In genomic region chr1:31575373-31576140, GRCh38 we compare ENCODE assay signal across 10 cellular contexts. TPM values are rescaled to one million over a fixed set of nuclear protein-coding genes. Genes with fewer than 3 reads are reported as not detected.
A peak's percentile ranks its signal among the peaks of the same experiment; 100 is the strongest.
DNase-seq lines count a peak whose midpoint lies in the region; ATAC-seq and TF ChIP-seq lines count a peak whose summit lies in the region.
"Had no signal": no experiment of that assay in that cellular context is flagged by ENCODE, and none has a peak within 500 bp of the region (broad histone marks: within the 10 kb centered on the region; RNA-seq: fewer than 3 reads in every experiment).

No MANE protein-coding gene starts in this region.

- DNase-seq in SW480 (ENCODE audit: low spot score) (peak; percentile 98), left lung (peak in 1 of 2 donors; percentile 68), NOMO-1 treated with DMSO at 0.1 percent for 48 hours (lab: John Stamatoyannopoulos, UW; ENCODE audit: unreplicated experiment) (no peak)
- DNase-seq in CD8-positive, alpha-beta memory T cell: no peak
- DNase-seq in stimulated activated effector memory CD8-positive, alpha-beta T cell treated with anti-CD3 and anti-CD28 coated beads, Interleukin-12 subunit alpha, Interleukin-12 subunit beta, amount 100 ng/mL, for 72 hours (ENCODE audit: low spot score in 2 of 2): no peak
- DNase-seq: stimulated activated naive CD4-positive, alpha-beta T cell treated with Interleukin-2 at 50 U/mL for 16 hours had no signal

- H3K36me3 Mint-ChIP-seq in CD8-positive, alpha-beta memory T cell: no peaks in the 10 kb centered on the region
- H3K36me3 Mint-ChIP-seq in stimulated activated effector memory CD8-positive, alpha-beta T cell treated with anti-CD3 and anti-CD28 coated beads, Interleukin-12 subunit alpha, Interleukin-12 subunit beta, amount 100 ng/mL, for 72 hours: no peaks in the 10 kb centered on the region

- H3K27me3 Mint-ChIP-seq in CD8-positive, alpha-beta memory T cell: peaks cover 6 to 33% of the 10 kb centered on the region in 2 donors

- ATAC-seq in left lung (peak; percentile 48), HG02852 (IDR thresholded peaks at IDR 0.05; ENCODE audit: unreplicated experiment) (no peak)
- ATAC-seq in stimulated activated effector memory CD8-positive, alpha-beta T cell treated with anti-CD3 and anti-CD28 coated beads, Interleukin-12 subunit alpha, Interleukin-12 subunit beta, amount 100 ng/mL, for 72 hours: no peak

- H3K4me3 ChIP-seq in HEK293 (ENCODE audit: low read depth, low read length): no peak overlapping the region
- H3K4me3 ChIP-seq in left lung: peak overlapping the region in 1 of 2 donors; percentile 54
- peak overlapping the region; percentile 75 to 93 for H3K4me3 ChIP-seq in stomach smooth muscle (ENCODE audit: low read length in 2 of 2)
- no peak overlapping the region for H3K4me3 ChIP-seq in CD8-positive, alpha-beta memory T cell (ENCODE audit: low read length)

- CTCF ChIA-PET in HEK293 (lab: Yijun Ruan, JAX): interaction anchor here (0.6 to 1.3 kb wide), 3 partner anchors 11 to 347 kb away, joined by 3 read pairs; no protein-coding TSS in a partner anchor
- CTCF ChIA-PET in CD8-positive, alpha-beta memory T cell (lab: Charles Lee): no interaction called here

- peak overlapping the region; percentile 99 for H3K9ac ChIP-seq in stomach smooth muscle (ENCODE audit: low read length in 2 of 2)

- peaks cover 0 to 1% (median 0%) of the 10 kb centered on the region in 3 donors for H3K4me1 Mint-ChIP-seq in CD8-positive, alpha-beta memory T cell
- H3K4me1 Mint-ChIP-seq in stimulated activated effector memory CD8-positive, alpha-beta T cell treated with anti-CD3 and anti-CD28 coated beads, Interleukin-12 subunit alpha, Interleukin-12 subunit beta, amount 100 ng/mL, for 72 hours: peaks cover 13% of the 10 kb centered on the region

- no peaks in the 10 kb centered on the region for H3K9me3 Mint-ChIP-seq in CD8-positive, alpha-beta memory T cell
- H3K9me3 Mint-ChIP-seq in stimulated activated effector memory CD8-positive, alpha-beta T cell treated with anti-CD3 and anti-CD28 coated beads, Interleukin-12 subunit alpha, Interleukin-12 subunit beta, amount 100 ng/mL, for 72 hours: no peaks in the 10 kb centered on the region

- H3K36me3 ChIP-seq in HEK293 (ENCODE audit: control insufficient read depth in 2 of 2, insufficient read depth in 1 of 2, low read length in 2 of 2) (no peaks in the 10 kb centered on the region), left lung (no peaks in the 10 kb centered on the region), stomach smooth muscle (ENCODE audit: control insufficient read depth in 2 of 2, insufficient read depth in 2 of 2, low read length in 2 of 2) (peaks cover 0 to 2% of the 10 kb centered on the region in 2 donors)
- H3K36me3 ChIP-seq in CD8-positive, alpha-beta memory T cell (ENCODE audit: insufficient read depth, low read length): no peaks in the 10 kb centered on the region

- H3K9me3 ChIP-seq in HEK293 (ENCODE audit: control insufficient read depth, insufficient read depth, low read depth, low read length): no peaks in the 10 kb centered on the region
- no peaks in the 10 kb centered on the region for H3K9me3 ChIP-seq in left lung
- H3K9me3 ChIP-seq in stomach smooth muscle (ENCODE audit: control insufficient read depth in 2 of 2, low read length in 2 of 2): no peaks in the 10 kb centered on the region
- no peaks in the 10 kb centered on the region for H3K9me3 ChIP-seq in CD8-positive, alpha-beta memory T cell (ENCODE audit: low read length)

- H3K27ac Mint-ChIP-seq in CD8-positive, alpha-beta memory T cell: no peak overlapping the region
- no peak overlapping the region for H3K27ac Mint-ChIP-seq in stimulated activated effector memory CD8-positive, alpha-beta T cell treated with anti-CD3 and anti-CD28 coated beads, Interleukin-12 subunit alpha, Interleukin-12 subunit beta, amount 100 ng/mL, for 72 hours

- no peaks in the 10 kb centered on the region for H3K4me1 ChIP-seq in HEK293 (ENCODE audit: control insufficient read depth, insufficient read depth, low read length)
- H3K4me1 ChIP-seq in left lung: peaks cover 19 to 46% of the 10 kb centered on the region in 2 donors
- H3K4me1 ChIP-seq in stomach smooth muscle (ENCODE audit: control insufficient read depth, insufficient read depth, low read length): peaks cover 56% of the 10 kb centered on the region
- no peaks in the 10 kb centered on the region for H3K4me1 ChIP-seq in CD8-positive, alpha-beta memory T cell (ENCODE audit: insufficient read depth, low read length)

- H3K27me3 ChIP-seq in left lung (peaks cover 0 to 17% of the 10 kb centered on the region in 2 donors), stomach smooth muscle (ENCODE audit: control insufficient read depth in 1 of 2, insufficient read depth in 2 of 2, low read length in 2 of 2) (no peaks in the 10 kb centered on the region)
- no peaks in the 10 kb centered on the region for H3K27me3 ChIP-seq in CD8-positive, alpha-beta memory T cell (ENCODE audit: insufficient read depth, low read length, poor library complexity, severe bottlenecking)

- no peak overlapping the region for H3K27ac ChIP-seq in HEK293 (ENCODE audit: extremely low read depth, low read depth, low read length)
- peak overlapping the region; percentile 66 to 67 for H3K27ac ChIP-seq in left lung
- peak overlapping the region; percentile 96 for H3K27ac ChIP-seq in stomach smooth muscle (ENCODE audit: low read length)
- H3K27ac ChIP-seq in CD8-positive, alpha-beta memory T cell (ENCODE audit: low read depth, low read length): no peak overlapping the region

- POLR2A ChIA-PET in HEK293 (lab: Yijun Ruan, JAX): interaction anchor here (1.0 kb wide), 1 partner anchor 16 kb away, joined by 3 read pairs; no protein-coding TSS in a partner anchor
- POLR2A ChIA-PET in CD8-positive, alpha-beta memory T cell (lab: Charles Lee): no interaction called here

- no peak overlapping the region for H3K4me3 Mint-ChIP-seq in CD8-positive, alpha-beta memory T cell
- H3K4me3 Mint-ChIP-seq in stimulated activated effector memory CD8-positive, alpha-beta T cell treated with anti-CD3 and anti-CD28 coated beads, Interleukin-12 subunit alpha, Interleukin-12 subunit beta, amount 100 ng/mL, for 72 hours: no peak overlapping the region

- TF ChIP-seq CTCF in HEK293 (tag by site-specific recombination; IDR thresholded peaks at IDR 0.05) (no peak), left lung (IDR thresholded peaks at IDR 0.05) (no peak)

- intact Hi-C loops in left lung (cut with DNase I): loop anchor here in 1 of 2 donors (10.0 kb wide), 1 partner anchor 209 kb away; no protein-coding TSS in a partner anchor

TF ChIP-seq in HEK293, 187 proteins besides CTCF, POLR2A, EP300 and RAD21 (continues in another document):
- peak; percentile 60 for TF ChIP-seq ZFHX2 (tag by site-specific recombination; conservative IDR thresholded peaks at IDR 0.05)
- 0 out of 2 replicates have a peak, but pooled peaks have one; percentile 6 for TF ChIP-seq EGR2 (tag by site-specific recombination; IDR thresholded peaks at IDR 0.05; ENCODE audit: low read depth)
- TF ChIP-seq ZNF157 (tag by site-specific recombination; IDR thresholded peaks at IDR 0.05): no peak
- peak; percentile 46 for TF ChIP-seq GLIS2 (tag by site-specific recombination; IDR thresholded peaks at IDR 0.05)
- TF ChIP-seq ZNF488 (tag by site-specific recombination; IDR thresholded peaks at IDR 0.05): no peak
- TF ChIP-seq ZNF660 (tag by site-specific recombination; IDR thresholded peaks at IDR 0.05): no peak
- TF ChIP-seq, protein P1, sequence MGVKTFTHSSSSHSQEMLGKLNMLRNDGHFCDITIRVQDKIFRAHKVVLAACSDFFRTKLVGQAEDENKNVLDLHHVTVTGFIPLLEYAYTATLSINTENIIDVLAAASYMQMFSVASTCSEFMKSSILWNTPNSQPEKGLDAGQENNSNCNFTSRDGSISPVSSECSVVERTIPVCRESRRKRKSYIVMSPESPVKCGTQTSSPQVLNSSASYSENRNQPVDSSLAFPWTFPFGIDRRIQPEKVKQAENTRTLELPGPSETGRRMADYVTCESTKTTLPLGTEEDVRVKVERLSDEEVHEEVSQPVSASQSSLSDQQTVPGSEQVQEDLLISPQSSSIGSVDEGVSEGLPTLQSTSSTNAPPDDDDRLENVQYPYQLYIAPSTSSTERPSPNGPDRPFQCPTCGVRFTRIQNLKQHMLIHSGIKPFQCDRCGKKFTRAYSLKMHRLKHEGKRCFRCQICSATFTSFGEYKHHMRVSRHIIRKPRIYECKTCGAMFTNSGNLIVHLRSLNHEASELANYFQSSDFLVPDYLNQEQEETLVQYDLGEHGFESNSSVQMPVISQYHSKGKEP (tag by site-specific recombination; IDR thresholded peaks at IDR 0.05): no peak
- TF ChIP-seq KLF17 (tag by site-specific recombination; IDR thresholded peaks at IDR 0.05): no peak
- TF ChIP-seq ZBTB20 (tag by site-specific recombination; IDR thresholded peaks at IDR 0.05): 0 out of 2 replicates have a peak, but pooled peaks have one; percentile 10
- peak; percentile 32; the same call in 1 of the 2 replicates for TF ChIP-seq GLIS1 (tag by site-specific recombination; IDR thresholded peaks at IDR 0.05)
- TF ChIP-seq SCRT2 (tag by site-specific recombination; IDR thresholded peaks at IDR 0.05): peak; percentile 89
- TF ChIP-seq ZNF202 (tag by site-specific recombination; IDR thresholded peaks at IDR 0.05; ENCODE audit: borderline replicate concordance): no peak

RNA-seq across cellular contexts. Expression of gene TINAGL1, which starts 0.8 kb away (rescaled TPM):
- 100 to 1,000 TPM in 1 of 2 donors, 10 to 100 TPM in 1; 66.6 to 106 TPM for total RNA-seq in left lung
- total RNA-seq in CD8-positive, alpha-beta memory T cell: not detected
- not detected for polyA plus RNA-seq in CD8-positive, alpha-beta memory T cell

RNA-seq across cellular contexts. Expression of gene HCRTR1, which starts 41.9 kb away (rescaled TPM):
- not detected for total RNA-seq in left lung
- total RNA-seq in CD8-positive, alpha-beta memory T cell: not detected
- not detected for polyA plus RNA-seq in CD8-positive, alpha-beta memory T cell
- total RNA-seq: NCI-H460 had no signal

Comparison
In these comparisons a context has a peak if more than half of its experiments do, and no peak if none do; other contexts are left out.
1. H3K27ac ChIP-seq: peak in left lung (2 of 2) and stomach smooth muscle (single experiment); none in HEK293 (single experiment) and CD8-positive, alpha-beta memory T cell (single experiment).
2. H3K4me3 ChIP-seq: peak in stomach smooth muscle (2 of 2); none in HEK293 (single experiment) and CD8-positive, alpha-beta memory T cell (single experiment).
3. RNA of gene TINAGL1, which starts 0.8 kb away (total RNA-seq): 66.6 to 106 TPM in left lung; not detected in CD8-positive, alpha-beta memory T cell; every median in the first group is over 10 times any median in the second.